In genomic region chr1:17001760-17002523, GRCh38 we compare ENCODE assay signal across 18 cellular contexts.
"Had no signal": no experiment of that assay in that cellular context is flagged by ENCODE, and none has a peak within 500 bp of the region (broad histone marks: within the 10 kb centered on the region; RNA-seq: fewer than 3 reads in every experiment).

No MANE protein-coding gene starts in this region.

- ATAC-seq: left lobe of liver; natural killer cell; stimulated activated memory B cell treated with anti-CD40 and anti-IgM and Interleukin-4, amounts not matched to agents 10 μg/mL and 1 μg/mL and 100 μg/mL, for 72 hours; upper lobe of right lung had no signal

- H3K4me1 Mint-ChIP-seq: natural killer cell; neural crest cell; stimulated activated memory B cell treated with anti-CD40 and anti-IgM and Interleukin-4, amounts not matched to agents 10 μg/mL and 1 μg/mL and 100 μg/mL, for 72 hours had no signal

- DNase-seq: dermis blood vessel endothelial cell; effector memory CD4-positive, alpha-beta T cell; erythroblast; esophagus squamous epithelium; foreskin melanocyte; kidney; natural killer cell; sigmoid colon; stimulated activated CD4-positive, alpha-beta T cell treated with anti-CD3 and anti-CD28 coated beads, Interleukin-4, amount 100 ng/mL, for 4 hours; transverse colon; upper lobe of right lung; uterus had no signal

- H3K27ac Mint-ChIP-seq: memory B cell; natural killer cell; progenitor cell of endocrine pancreas; stimulated activated memory B cell treated with anti-CD40 and anti-IgM and Interleukin-4, amounts not matched to agents 10 μg/mL and 1 μg/mL and 100 μg/mL, for 72 hours; stimulated activated naive CD8-positive, alpha-beta T cell treated with anti-CD3 and anti-CD28 coated beads, Interleukin-15, Interleukin-2, amounts not matched to agents 100 ng/mL and 50 ng/mL, for 24 hours had no signal

- H3K9me3 Mint-ChIP-seq: memory B cell; natural killer cell; neural crest cell; stimulated activated memory B cell treated with anti-CD40 and anti-IgM and Interleukin-4, amounts not matched to agents 10 μg/mL and 1 μg/mL and 100 μg/mL, for 72 hours; stimulated activated naive CD8-positive, alpha-beta T cell treated with anti-CD3 and anti-CD28 coated beads, Interleukin-15, Interleukin-2, amounts not matched to agents 100 ng/mL and 50 ng/mL, for 24 hours had no signal

- H3K4me3 Mint-ChIP-seq: memory B cell; natural killer cell; neural crest cell; stimulated activated memory B cell treated with anti-CD40 and anti-IgM and Interleukin-4, amounts not matched to agents 10 μg/mL and 1 μg/mL and 100 μg/mL, for 72 hours; stimulated activated naive CD8-positive, alpha-beta T cell treated with anti-CD3 and anti-CD28 coated beads, Interleukin-15, Interleukin-2, amounts not matched to agents 100 ng/mL and 50 ng/mL, for 24 hours had no signal

- H3K27me3 Mint-ChIP-seq: memory B cell; progenitor cell of endocrine pancreas; stimulated activated memory B cell treated with anti-CD40 and anti-IgM and Interleukin-4, amounts not matched to agents 10 μg/mL and 1 μg/mL and 100 μg/mL, for 72 hours; stimulated activated naive CD8-positive, alpha-beta T cell treated with anti-CD3 and anti-CD28 coated beads, Interleukin-15, Interleukin-2, amounts not matched to agents 100 ng/mL and 50 ng/mL, for 24 hours had no signal
